In the genomic region with DNA sequence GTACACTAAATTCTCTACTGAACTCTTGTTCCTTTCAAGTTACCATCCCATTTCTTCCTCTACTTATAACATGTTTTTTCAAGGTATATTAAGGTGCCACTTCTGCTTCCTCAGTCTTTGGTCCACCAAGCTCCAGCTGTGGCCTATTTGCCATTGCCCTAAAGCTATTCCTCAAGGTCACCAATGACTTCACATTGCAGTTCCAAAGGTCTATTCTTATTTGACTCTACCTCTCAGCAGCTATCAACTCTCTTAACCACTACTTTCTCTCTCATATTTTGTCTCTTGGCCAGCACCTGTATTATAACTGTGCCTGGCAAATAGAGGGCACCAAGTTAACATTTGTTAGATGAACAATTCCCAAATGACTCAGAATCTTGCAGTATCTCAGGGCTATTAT, we compare ENCODE assay signal across 24 cellular contexts.
DNase-seq lines count a peak whose midpoint lies in the region; ATAC-seq and TF ChIP-seq lines count a peak whose summit lies in the region.
"Had no signal": no experiment of that assay in that cellular context is flagged by ENCODE, and none has a peak within 500 bp of the region (broad histone marks: within the 10 kb centered on the region; RNA-seq: fewer than 3 reads in every experiment).

No MANE protein-coding gene starts in this region.

- ATAC-seq in left ventricle myocardium superior: peak; percentile 41
- no peak for ATAC-seq in heart left ventricle
- ATAC-seq in activated T-helper 17 cell treated with anti-CD3 and anti-CD28 coated beads, Interleukin-2, amount 50 U/mL, for 72 hours (replicated peaks): no peak
- no peak for ATAC-seq in memory B cell (ENCODE audit: low read depth)
- ATAC-seq: A549, GM12878, GM23338 had no signal

- H3K27ac Mint-ChIP-seq in activated T-helper 17 cell treated with anti-CD3 and anti-CD28 coated beads, Interleukin-2, amount 50 U/mL, for 72 hours: peak overlapping the region; percentile 8
- H3K27ac Mint-ChIP-seq in memory B cell: peak overlapping the region; percentile 54
- H3K27ac Mint-ChIP-seq: CD14-positive monocyte; CD4-positive, alpha-beta T cell; GM23338; HFFc6 had no signal

- no peak for DNase-seq in left ventricle myocardium superior
- DNase-seq in heart left ventricle: no peak
- DNase-seq in memory B cell (ENCODE audit: low spot score in 2 of 2): no peak
- DNase-seq in stimulated activated CD8-positive, alpha-beta memory T cell treated with anti-CD3 and anti-CD28 coated beads, Interleukin-4, amount 100 ng/mL, for 48 hours: no peak
- DNase-seq in H7: no peak
- DNase-seq in stimulated activated CD4-positive, alpha-beta T cell treated with anti-CD3 and anti-CD28 coated beads, Interleukin-12 subunit alpha, Interleukin-12 subunit beta, amount 100 ng/mL, for 4 hours: no peak
- DNase-seq: 8988T; ACHN; AML-193; BE2C; CD4-positive, alpha-beta T cell; CD8-positive, alpha-beta memory T cell; DMS 273 treated with DMSO at 0.1 percent for 48 hours; DMS79; EL; GDM1; HFFc6 had no signal

- peaks cover 0 to 7% (median 0%) of the 10 kb centered on the region in 9 donors for H3K36me3 ChIP-seq in heart left ventricle
- no peaks in the 10 kb centered on the region; the same call in 1 of the 2 replicates for H3K36me3 ChIP-seq in H7 (replicated peaks; ENCODE audit: control insufficient read depth, insufficient read depth, low read length)
- H3K36me3 ChIP-seq: BE2C, HAP-1 had no signal

- H3K36me3 Mint-ChIP-seq in activated T-helper 17 cell treated with anti-CD3 and anti-CD28 coated beads, Interleukin-2, amount 50 U/mL, for 72 hours (ENCODE audit: low read depth): peaks cover 6% of the 10 kb centered on the region
- H3K36me3 Mint-ChIP-seq in memory B cell: peaks cover 5% of the 10 kb centered on the region

- no peak overlapping the region for H3K27ac ChIP-seq in heart left ventricle
- H3K27ac ChIP-seq: A549; BLaER1 treated with 17β-estradiol and CSF1 and Interleukin-3, amounts not matched to agents 10 nM and 100 nM had no signal

- no peaks in the 10 kb centered on the region for H3K9me3 ChIP-seq in heart left ventricle
- H3K9me3 ChIP-seq: A549; BE2C; BLaER1 treated with 17β-estradiol and CSF1 and Interleukin-3, amounts not matched to agents 10 nM and 100 nM; HAP-1 had no signal

- H3K9me3 Mint-ChIP-seq in activated T-helper 17 cell treated with anti-CD3 and anti-CD28 coated beads, Interleukin-2, amount 50 U/mL, for 72 hours: no peaks in the 10 kb centered on the region
- no peaks in the 10 kb centered on the region for H3K9me3 Mint-ChIP-seq in memory B cell
- H3K9me3 Mint-ChIP-seq: CD14-positive monocyte; CD4-positive, alpha-beta T cell; CD8-positive, alpha-beta memory T cell; GM23338; HFFc6 had no signal

- H3K4me3 ChIP-seq in heart left ventricle: no peak overlapping the region
- H3K4me3 ChIP-seq in H7 (ENCODE audit: insufficient read depth, low read depth, low read length): no peak overlapping the region
- H3K4me3 ChIP-seq: A549; BLaER1 treated with 17β-estradiol and CSF1 and Interleukin-3, amounts not matched to agents 10 nM and 100 nM; GM12878; GM23338; HAP-1 had no signal

- H3K27me3 Mint-ChIP-seq in activated T-helper 17 cell treated with anti-CD3 and anti-CD28 coated beads, Interleukin-2, amount 50 U/mL, for 72 hours: no peaks in the 10 kb centered on the region
- no peaks in the 10 kb centered on the region for H3K27me3 Mint-ChIP-seq in memory B cell
- H3K27me3 Mint-ChIP-seq: CD4-positive, alpha-beta T cell; CD8-positive, alpha-beta memory T cell had no signal

- no peaks in the 10 kb centered on the region for H3K27me3 ChIP-seq in heart left ventricle
- no peaks in the 10 kb centered on the region for H3K27me3 ChIP-seq in H7 (ENCODE audit: control insufficient read depth, insufficient read depth, low read length)
- H3K27me3 ChIP-seq: BE2C; BLaER1 treated with 17β-estradiol and CSF1 and Interleukin-3, amounts not matched to agents 10 nM and 100 nM had no signal

- H3K4me1 Mint-ChIP-seq in activated T-helper 17 cell treated with anti-CD3 and anti-CD28 coated beads, Interleukin-2, amount 50 U/mL, for 72 hours: peaks cover 5% of the 10 kb centered on the region
- peaks cover 3% of the 10 kb centered on the region for H3K4me1 Mint-ChIP-seq in memory B cell
- H3K4me1 Mint-ChIP-seq: CD14-positive monocyte had no signal

- no peak overlapping the region for H3K4me3 Mint-ChIP-seq in activated T-helper 17 cell treated with anti-CD3 and anti-CD28 coated beads, Interleukin-2, amount 50 U/mL, for 72 hours
- no peak overlapping the region for H3K4me3 Mint-ChIP-seq in memory B cell
- H3K4me3 Mint-ChIP-seq: CD14-positive monocyte; CD4-positive, alpha-beta T cell; CD8-positive, alpha-beta memory T cell; GM23338; HFFc6 had no signal

- no peak for TF ChIP-seq CTCF in heart left ventricle (IDR thresholded peaks at IDR 0.05)

- no peak for TF ChIP-seq POLR2A in heart left ventricle (IDR thresholded peaks at IDR 0.05)

- intact Hi-C loops in left ventricle myocardium superior (cut with micrococcal nuclease) (loop anchor here (10.0 kb wide), 1 partner anchor 345 kb away; no protein-coding TSS in a partner anchor), heart left ventricle (cut with DNase I) (loop anchor here in 7 of 10 donors (5.0 to 10.0 kb wide), 5 partner anchors 185 to 637 kb away; partner anchors contain the start of gene PLCL2 (in 5 of the 7))

- H3K4me1 ChIP-seq in heart left ventricle: peaks cover 0 to 31% (median 5%) of the 10 kb centered on the region in 12 donors
- H3K4me1 ChIP-seq: A549, BE2C had no signal
